16 cellular contexts compared by ENCODE assay signal in the genomic region with DNA sequence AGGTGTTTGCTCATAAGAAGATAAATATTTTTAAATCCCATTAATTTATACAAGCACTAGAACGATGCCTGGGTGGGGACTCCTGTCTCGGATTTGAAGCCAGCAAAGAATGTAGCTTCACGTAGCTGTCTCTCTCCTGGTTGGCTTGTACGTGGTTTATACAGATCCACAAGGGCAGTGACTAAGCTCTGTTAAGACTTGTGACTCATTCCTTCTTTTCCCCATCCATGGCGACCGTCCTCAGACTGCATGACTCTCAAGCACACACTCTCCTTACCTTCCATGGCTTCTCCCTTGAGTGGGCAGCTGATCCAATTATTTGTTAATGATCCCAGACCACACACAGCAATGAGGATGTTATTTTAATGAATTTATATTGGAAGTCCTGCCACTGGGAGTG.
DNase-seq lines count a peak whose midpoint lies in the region; FAIRE-seq and TF ChIP-seq lines count a peak whose summit lies in the region.
"Had no signal": no experiment of that assay in that cellular context is flagged by ENCODE, and none has a peak within 500 bp of the region (broad histone marks: within the 10 kb centered on the region; RNA-seq: fewer than 3 reads in every experiment).

No MANE protein-coding gene starts in this region.

- no peak overlapping the region for H3K4me3 Mint-ChIP-seq in progenitor cell of endocrine pancreas (ENCODE audit: low read depth)
- H3K4me3 Mint-ChIP-seq: activated naive CD4-positive, alpha-beta T cell treated with anti-CD3 and anti-CD28 coated beads for 36 hours; B cell; endodermal cell; immature natural killer cell had no signal

- peak overlapping the region; percentile 87 for H3K27ac ChIP-seq in 22Rv1
- H3K27ac ChIP-seq: SK-N-MC, thoracic aorta had no signal

- TF ChIP-seq POLR2A in H54 (IDR thresholded peaks at IDR 0.05; ENCODE audit: low read depth, low read length), result no peak; the same call in 1 of the 2 replicates

- no peaks in the 10 kb centered on the region for H3K9me3 Mint-ChIP-seq in progenitor cell of endocrine pancreas (ENCODE audit: low read depth)
- H3K9me3 Mint-ChIP-seq: endodermal cell had no signal

- H3K27ac Mint-ChIP-seq in progenitor cell of endocrine pancreas, result no peak overlapping the region
- H3K27ac Mint-ChIP-seq: activated naive CD4-positive, alpha-beta T cell treated with anti-CD3 and anti-CD28 coated beads for 36 hours; B cell; endodermal cell; immature natural killer cell had no signal

- no peak for TF ChIP-seq CTCF in 22Rv1 (IDR thresholded peaks at IDR 0.05)
- TF ChIP-seq CTCF in foreskin fibroblast (IDR thresholded peaks at IDR 0.05; ENCODE audit: low read depth, low read length), result no peak
- no peak for TF ChIP-seq CTCF in progenitor cell of endocrine pancreas (IDR thresholded peaks at IDR 0.05; ENCODE audit: unreplicated experiment)

- DNase-seq in H54 (ENCODE audit: insufficient read length, low spot score), result peak; percentile 33
- peak; percentile 45 for DNase-seq in T1000 (lab: John Stamatoyannopoulos, UW)
- peak; percentile 86 to 89 for DNase-seq in foreskin fibroblast
- DNase-seq in activated CD4-positive, alpha-beta T cell treated with anti-CD3 and anti-CD28 coated beads, Interleukin-2, amount 50 U/mL, for 4 hours, result no peak
- DNase-seq in NCI-H2171 (lab: John Stamatoyannopoulos, UW), result no peak
- no peak for DNase-seq in activated CD4-positive, alpha-beta T cell treated with anti-CD3 and anti-CD28 coated beads for 4 hours
- DNase-seq in progenitor cell of endocrine pancreas (ENCODE audit: low spot score, unreplicated experiment), result no peak
- DNase-seq: activated CD4-positive, alpha-beta T cell treated with anti-CD3 and anti-CD28 coated beads, Interleukin-2, amount 50 U/mL, for 1 hour; activated naive CD4-positive, alpha-beta T cell treated with anti-CD3 and anti-CD28 coated beads for 36 hours; endodermal cell; immature natural killer cell; nucleus accumbens had no signal

- H3K4me3 ChIP-seq in foreskin fibroblast (ENCODE audit: low read depth in 1 of 2, low read length in 2 of 2), result no peak overlapping the region
- H3K4me3 ChIP-seq: SK-N-MC, thoracic aorta had no signal

- H3K27me3 Mint-ChIP-seq in progenitor cell of endocrine pancreas, result no peaks in the 10 kb centered on the region
- H3K27me3 Mint-ChIP-seq: B cell had no signal

- FAIRE-seq in H54 (lab: Jason Lieb, UNC), result peak; percentile 99

- no peaks in the 10 kb centered on the region for H3K4me1 Mint-ChIP-seq in progenitor cell of endocrine pancreas (ENCODE audit: low read depth)
- H3K4me1 Mint-ChIP-seq: B cell, endodermal cell, immature natural killer cell had no signal

- H3K36me3 Mint-ChIP-seq in progenitor cell of endocrine pancreas (ENCODE audit: insufficient read depth), result no peaks in the 10 kb centered on the region
- H3K36me3 Mint-ChIP-seq: immature natural killer cell had no signal

Comparison
In these comparisons a context has a peak if more than half of its experiments do, and no peak if none do; other contexts are left out.
1. DNase-seq: peak in H54 (single experiment), T1000 (single experiment) and foreskin fibroblast (2 of 2); none in activated CD4-positive, alpha-beta T cell treated with anti-CD3 and anti-CD28 coated beads, Interleukin-2, amount 50 U/mL, for 4 hours (0 of 2), NCI-H2171 (single experiment), activated CD4-positive, alpha-beta T cell treated with anti-CD3 and anti-CD28 coated beads for 4 hours (0 of 2) and progenitor cell of endocrine pancreas (single experiment).